ENCODE assay signal across 12 cellular contexts in the genomic region with DNA sequence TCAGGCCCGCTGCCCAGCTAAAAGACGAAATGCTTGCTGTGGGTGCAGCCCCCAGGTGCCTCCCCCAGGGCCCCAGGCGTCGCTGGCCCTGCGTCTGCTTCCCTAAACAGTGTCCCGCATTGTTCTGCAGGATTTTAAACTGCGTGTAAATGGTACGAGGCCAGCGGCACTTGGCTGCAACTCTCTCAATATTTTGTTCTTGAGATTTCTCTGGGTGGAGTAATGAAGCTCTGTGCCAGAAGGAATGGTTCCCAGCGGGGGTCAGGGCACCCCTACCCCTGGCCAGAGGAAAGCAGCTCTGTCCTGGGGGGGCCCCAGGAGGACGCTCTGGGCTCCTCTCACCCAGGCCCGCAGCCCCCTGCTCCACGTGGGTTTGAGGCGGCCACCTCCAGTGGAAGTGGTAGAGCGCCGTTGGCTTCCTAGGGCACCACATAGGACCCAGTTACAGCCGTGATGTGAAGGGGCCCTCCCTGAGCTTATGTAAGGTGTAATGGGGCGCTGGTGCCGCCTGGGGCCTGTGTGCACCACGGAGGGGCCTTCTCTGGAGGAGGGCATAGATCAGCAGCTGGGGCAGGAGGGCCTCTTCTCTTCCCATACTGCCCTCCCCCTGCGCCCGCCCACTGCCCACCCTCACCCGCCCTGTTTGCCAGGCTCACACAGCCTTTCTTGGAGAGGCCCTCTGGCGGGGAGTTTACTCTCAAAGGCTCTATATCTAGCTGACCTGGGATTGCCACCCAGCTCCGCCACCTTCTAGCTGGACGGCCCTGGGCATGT. TPM values are rescaled to one million over a fixed set of nuclear protein-coding genes. Genes with fewer than 3 reads are reported as not detected.
DNase-seq lines count a peak whose midpoint lies in the region; ATAC-seq and TF ChIP-seq lines count a peak whose summit lies in the region.
"Had no signal": no experiment of that assay in that cellular context is flagged by ENCODE, and none has a peak within 500 bp of the region (broad histone marks: within the 10 kb centered on the region; RNA-seq: fewer than 3 reads in every experiment).

No MANE protein-coding gene starts in this region.

- peak overlapping the region; percentile 77 for H3K27ac ChIP-seq in 22Rv1
- peak overlapping the region; percentile 71 to 84 (median 76) for H3K27ac ChIP-seq in body of pancreas
- no peak overlapping the region for H3K27ac ChIP-seq in iPS-20b (ENCODE audit: low read length)

- POLR2A ChIA-PET in activated CD8-positive, alpha-beta T cell treated with anti-CD3 and anti-CD28 coated beads for 36 hours (lab: Charles Lee), result interaction anchor here (1.0 to 1.2 kb wide), 3 partner anchors 10 to 252 kb away, joined by 3 to 4 read pairs (median 3); no protein-coding TSS in a partner anchor

- CTCF ChIA-PET in activated CD8-positive, alpha-beta T cell treated with anti-CD3 and anti-CD28 coated beads for 36 hours (lab: Charles Lee), result interaction anchor here (0.8 to 1.6 kb wide), 3 partner anchors 8 to 93 kb away, joined by 3 to 4 read pairs (median 3); no protein-coding TSS in a partner anchor

- no peaks in the 10 kb centered on the region for H3K36me3 ChIP-seq in body of pancreas (replicated peaks in 1 of 2; ENCODE audit: insufficient read depth in 1 of 2, low read depth in 2 of 2)
- H3K36me3 ChIP-seq in iPS-20b (ENCODE audit: insufficient read depth, low read depth, low read length), result no peaks in the 10 kb centered on the region

- TF ChIP-seq CTCF in 22Rv1 (IDR thresholded peaks at IDR 0.05) (no peak), body of pancreas (IDR thresholded peaks at IDR 0.05) (no peak)
- TF ChIP-seq CTCF in activated CD8-positive, alpha-beta T cell treated with anti-CD3 and anti-CD28 coated beads for 36 hours (IDR thresholded peaks at IDR 0.05), result no peak

- H3K4me1 ChIP-seq in body of pancreas, result peaks cover 51% of the 10 kb centered on the region
- H3K4me1 ChIP-seq in iPS-20b (ENCODE audit: insufficient read depth, low read length), result peaks cover 33% of the 10 kb centered on the region

- 40 to 48% methylated on average over 11 to 26 of the region's 26 CpGs for WGBS in body of pancreas, 2 donors

- H3K4me3 Mint-ChIP-seq in activated naive CD8-positive, alpha-beta T cell treated with anti-CD3 and anti-CD28 coated beads, Interleukin-2, amount 50 U/mL, for 24 hours, result no peak overlapping the region
- no peak overlapping the region for H3K4me3 Mint-ChIP-seq in activated CD8-positive, alpha-beta T cell treated with anti-CD3 and anti-CD28 coated beads for 36 hours
- H3K4me3 Mint-ChIP-seq: T-cell had no signal

- DNase-seq in body of pancreas, result peak in 3 of 4 donors; percentile 31 to 67 (median 63)
- DNase-seq in posterior cingulate gyrus, result peak in 6 of 10 donors; percentile 43 to 91 (median 58)
- no peak for DNase-seq in activated naive CD8-positive, alpha-beta T cell treated with anti-CD3 and anti-CD28 coated beads, Interleukin-2, amount 50 U/mL, for 24 hours
- no peak for DNase-seq in DMS 273 (lab: John Stamatoyannopoulos, UW; ENCODE audit: unreplicated experiment)
- no peak for DNase-seq in NCI-H82 (lab: John Stamatoyannopoulos, UW)
- no peak for DNase-seq in activated CD8-positive, alpha-beta T cell treated with anti-CD3 and anti-CD28 coated beads for 36 hours
- DNase-seq: NCI-H446; stimulated activated naive CD8-positive, alpha-beta T cell treated with anti-CD3 and anti-CD28 coated beads, Interleukin-15, Interleukin-2, amounts not matched to agents 100 U/mL and 50 U/mL, for 24 hours; T-cell had no signal

- TF ChIP-seq POLR2A in body of pancreas (IDR thresholded peaks at IDR 0.05), result no peak

- peak; percentile 57 for ATAC-seq in body of pancreas
- ATAC-seq in activated naive CD8-positive, alpha-beta T cell treated with anti-CD3 and anti-CD28 coated beads, Interleukin-2, amount 50 U/mL, for 24 hours, result no peak
- ATAC-seq in activated CD8-positive, alpha-beta T cell treated with anti-CD3 and anti-CD28 coated beads for 36 hours, result no peak
- ATAC-seq: stimulated activated naive CD8-positive, alpha-beta T cell treated with anti-CD3 and anti-CD28 coated beads, Interleukin-15, Interleukin-2, amounts not matched to agents 100 U/mL and 50 U/mL, for 24 hours had no signal

- H3K27me3 ChIP-seq in body of pancreas, result no peaks in the 10 kb centered on the region
- no peaks in the 10 kb centered on the region for H3K27me3 ChIP-seq in iPS-20b (ENCODE audit: insufficient read depth, low read length)

- H3K27me3 Mint-ChIP-seq in activated naive CD8-positive, alpha-beta T cell treated with anti-CD3 and anti-CD28 coated beads, Interleukin-2, amount 50 U/mL, for 24 hours, result no peaks in the 10 kb centered on the region
- no peaks in the 10 kb centered on the region for H3K27me3 Mint-ChIP-seq in activated CD8-positive, alpha-beta T cell treated with anti-CD3 and anti-CD28 coated beads for 36 hours
- H3K27me3 Mint-ChIP-seq: T-cell had no signal

- H3K4me3 ChIP-seq in body of pancreas, result no peak overlapping the region
- H3K4me3 ChIP-seq in iPS-20b (ENCODE audit: low read length), result no peak overlapping the region

- H3K9ac ChIP-seq in iPS-20b (ENCODE audit: low read depth, low read length), result peak overlapping the region; percentile 16; the same call in 1 of the 2 replicates

- no peaks in the 10 kb centered on the region for H3K9me3 Mint-ChIP-seq in activated naive CD8-positive, alpha-beta T cell treated with anti-CD3 and anti-CD28 coated beads, Interleukin-2, amount 50 U/mL, for 24 hours
- H3K9me3 Mint-ChIP-seq in activated CD8-positive, alpha-beta T cell treated with anti-CD3 and anti-CD28 coated beads for 36 hours, result no peaks in the 10 kb centered on the region
- H3K9me3 Mint-ChIP-seq: T-cell had no signal

- H3K9me3 ChIP-seq in body of pancreas, result no peaks in the 10 kb centered on the region
- H3K9me3 ChIP-seq in iPS-20b (ENCODE audit: insufficient read depth, low read depth, low read length), result no peaks in the 10 kb centered on the region

- H3K36me3 Mint-ChIP-seq in activated naive CD8-positive, alpha-beta T cell treated with anti-CD3 and anti-CD28 coated beads, Interleukin-2, amount 50 U/mL, for 24 hours (ENCODE audit: low read depth), result peaks cover 7% of the 10 kb centered on the region
- H3K36me3 Mint-ChIP-seq in activated CD8-positive, alpha-beta T cell treated with anti-CD3 and anti-CD28 coated beads for 36 hours (ENCODE audit: low read depth), result peaks cover 5% of the 10 kb centered on the region

- peaks cover 18% of the 10 kb centered on the region for H3K4me1 Mint-ChIP-seq in activated naive CD8-positive, alpha-beta T cell treated with anti-CD3 and anti-CD28 coated beads, Interleukin-2, amount 50 U/mL, for 24 hours
- peaks cover 10% of the 10 kb centered on the region for H3K4me1 Mint-ChIP-seq in activated CD8-positive, alpha-beta T cell treated with anti-CD3 and anti-CD28 coated beads for 36 hours (ENCODE audit: low read depth)

- intact Hi-C loops in body of pancreas (cut with DNase I), result no loop called here
- intact Hi-C loops in posterior cingulate gyrus (cut with DNase I), result no loop called here
- intact Hi-C loops in activated CD8-positive, alpha-beta T cell treated with anti-CD3 and anti-CD28 coated beads for 36 hours (cut with micrococcal nuclease), result no loop called here

- no peak overlapping the region for H3K27ac Mint-ChIP-seq in activated naive CD8-positive, alpha-beta T cell treated with anti-CD3 and anti-CD28 coated beads, Interleukin-2, amount 50 U/mL, for 24 hours
- H3K27ac Mint-ChIP-seq in activated CD8-positive, alpha-beta T cell treated with anti-CD3 and anti-CD28 coated beads for 36 hours, result no peak overlapping the region
- H3K27ac Mint-ChIP-seq: T-cell had no signal

RNA-seq across cellular contexts. Expression of a gene that starts 19.8 kb away (rescaled TPM):
- 10 to 100 TPM; 18.9 to 40.2 TPM for total RNA-seq in body of pancreas
- 10 to 100 TPM in 1 of 2 experiments, 1 to 10 TPM in 1; 9.8 to 11.5 TPM for total RNA-seq in activated CD8-positive, alpha-beta T cell treated with anti-CD3 and anti-CD28 coated beads for 36 hours

RNA-seq across cellular contexts. Expression of a gene that starts 51.4 kb away (rescaled TPM):
- total RNA-seq in body of pancreas, result 1 to 10 TPM in 1 of 2 donors, under 1 TPM in 1; 0.66 to 7.8 TPM
- not detected for total RNA-seq in activated CD8-positive, alpha-beta T cell treated with anti-CD3 and anti-CD28 coated beads for 36 hours
- total RNA-seq: dermis blood vessel endothelial cell had no signal

RNA-seq across cellular contexts. Expression of a gene that starts 58.7 kb away (rescaled TPM):
- 1,000 to 10,000 TPM; 2,614 to 5,793 TPM for total RNA-seq in body of pancreas
- not detected for total RNA-seq in activated CD8-positive, alpha-beta T cell treated with anti-CD3 and anti-CD28 coated beads for 36 hours
- total RNA-seq: dermis blood vessel endothelial cell had no signal

Comparison
In these comparisons a context has a peak if more than half of its experiments do, and no peak if none do; other contexts are left out.
1. DNase-seq: peak in body of pancreas (3 of 4) and posterior cingulate gyrus (6 of 10); none in activated naive CD8-positive, alpha-beta T cell treated with anti-CD3 and anti-CD28 coated beads, Interleukin-2, amount 50 U/mL, for 24 hours (single experiment), DMS 273 (single experiment), NCI-H82 (single experiment) and activated CD8-positive, alpha-beta T cell treated with anti-CD3 and anti-CD28 coated beads for 36 hours (single experiment).
2. RNA of a gene that starts 58.7 kb away (total RNA-seq): 2,614 to 5,793 TPM in body of pancreas; not detected in activated CD8-positive, alpha-beta T cell treated with anti-CD3 and anti-CD28 coated beads for 36 hours; every median in the first group is over 1,000 times any median in the second.